Comparison of ENCODE assay signal across 17 cellular contexts in the genomic region with DNA sequence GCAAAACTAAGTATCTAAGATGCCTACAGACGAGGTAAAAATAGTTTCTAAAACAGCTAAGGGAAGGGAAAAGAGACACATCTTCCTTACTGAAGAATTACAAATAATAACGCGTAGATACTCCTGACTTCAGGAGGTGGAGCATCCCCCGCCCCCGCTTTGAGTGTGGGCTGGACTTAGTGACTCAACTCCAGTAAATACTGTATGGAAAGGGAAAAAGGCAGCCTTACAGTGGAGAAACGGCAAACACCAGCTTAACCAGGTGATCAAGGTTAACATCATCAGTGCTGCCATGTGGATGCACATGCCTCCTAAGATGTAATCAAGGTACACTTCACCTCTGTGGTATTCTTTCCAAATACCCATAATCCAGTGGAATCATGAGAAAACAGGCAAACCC. TPM values are rescaled to one million over a fixed set of nuclear protein-coding genes. Genes with fewer than 3 reads are reported as not detected.
A peak's percentile ranks its signal among the peaks of the same experiment; 100 is the strongest.
DNase-seq lines count a peak whose midpoint lies in the region; ATAC-seq and TF ChIP-seq lines count a peak whose summit lies in the region.
"Had no signal": no experiment of that assay in that cellular context is flagged by ENCODE, and none has a peak within 500 bp of the region (broad histone marks: within the 10 kb centered on the region; RNA-seq: fewer than 3 reads in every experiment).

No MANE protein-coding gene starts in this region.

- peaks cover 0 to 3% of the 10 kb centered on the region in 2 experiments; a peak in 1 of 4 replicates for H3K36me3 ChIP-seq in HCT116 (ENCODE audit: control insufficient read depth in 1 of 2, insufficient read depth in 2 of 2, low read length in 2 of 2)

- no peak for TF ChIP-seq POLR2A in HCT116 (IDR thresholded peaks at IDR 0.05; ENCODE audit: borderline replicate concordance, extremely low read depth, insufficient read depth, insufficient read length)

- no peaks in the 10 kb centered on the region for H3K9me2 ChIP-seq in HCT116 (ENCODE audit: insufficient read depth)

- H3K4me3 ChIP-seq in HCT116 (replicated peaks in 1 of 2; ENCODE audit: low read depth in 1 of 2, low read length in 2 of 2) (no peak overlapping the region), astrocyte of the spinal cord (ENCODE audit: low read depth, low read length) (no peak overlapping the region)
- H3K4me3 ChIP-seq: adrenal gland; BLaER1 treated with 17β-estradiol and CSF1 and Interleukin-3, amounts not matched to agents 10 nM and 100 nM; gastrocnemius medialis had no signal

- no peak overlapping the region for H3K27ac ChIP-seq in HCT116 (ENCODE audit: low read depth, low read length)
- H3K27ac ChIP-seq: adrenal gland; BLaER1 treated with 17β-estradiol and CSF1 and Interleukin-3, amounts not matched to agents 10 nM and 100 nM; gastrocnemius medialis had no signal

- POLR2A ChIA-PET in HCT116 (lab: Charles Lee): interaction anchor here (0.6 kb wide), 1 partner anchor 35 kb away, joined by 11 read pairs; no protein-coding TSS in a partner anchor

- no peaks in the 10 kb centered on the region for H3K79me2 ChIP-seq in HCT116 (ENCODE audit: insufficient read depth, low read length)

- BruUV-seq in HCT116 (replicated peaks; lab: Mats Ljungman, UMichigan): no TSS peak

- no peaks in the 10 kb centered on the region for H3K27me3 ChIP-seq in HCT116 (ENCODE audit: insufficient read depth, low read length)
- H3K27me3 ChIP-seq: adrenal gland; BLaER1 treated with 17β-estradiol and CSF1 and Interleukin-3, amounts not matched to agents 10 nM and 100 nM; gastrocnemius medialis had no signal

- H3K4me1 ChIP-seq in HCT116 (ENCODE audit: control insufficient read depth in 1 of 2, insufficient read depth in 2 of 2, low read length in 2 of 2): peaks cover 2 to 6% of the 10 kb centered on the region in 2 experiments; a peak in 2 of 4 replicates
- H3K4me1 ChIP-seq: adrenal gland; BLaER1 treated with 17β-estradiol and CSF1 and Interleukin-3, amounts not matched to agents 10 nM and 100 nM; gastrocnemius medialis had no signal

- ATAC-seq in HCT116 (peak; percentile 46; the same call in 1 of the 2 replicates), HG02759 (IDR thresholded peaks at IDR 0.05; ENCODE audit: unreplicated experiment) (no peak)
- ATAC-seq: gastrocnemius medialis, T-helper 17 cell had no signal

- no peak for DNase-seq in HCT116 (ENCODE audit: low read depth, low spot score)
- DNase-seq in astrocyte of the spinal cord (ENCODE audit: low read depth, low spot score): peak; percentile 27
- DNase-seq in hepatic stellate cell (ENCODE audit: low spot score): peak; percentile 57
- DNase-seq in putamen (ENCODE audit: low spot score): peak; percentile 55
- DNase-seq in NCI-H69 (lab: John Stamatoyannopoulos, UW): no peak
- DNase-seq in NCI-H1105 (lab: John Stamatoyannopoulos, UW): no peak
- DNase-seq in RPMI8226: no peak
- DNase-seq: activated CD4-positive, alpha-beta T cell treated with anti-CD3 and anti-CD28 coated beads, Interleukin-2, amount 10 ng/mL, durations not matched to agents 24 days and 14 days; activated T-cell treated with anti-CD3 and anti-CD28 coated beads, Interleukin-2, amount 50 U/mL, for 48 hours; adrenal gland; gastrocnemius medialis; kidney; NCI-H1092; NCI-H345; T-helper 17 cell had no signal

- no peak for TF ChIP-seq RAD21 in HCT116 (IDR thresholded peaks at IDR 0.05; ENCODE audit: low read depth)

- no peaks in the 10 kb centered on the region for H4K20me1 ChIP-seq in HCT116 (ENCODE audit: insufficient read depth)
- H4K20me1 ChIP-seq: BLaER1 treated with 17β-estradiol and CSF1 and Interleukin-3, amounts not matched to agents 10 nM and 100 nM had no signal

- intact Hi-C loops in HCT116 (cut with micrococcal nuclease): no loop called here

- CTCF ChIA-PET in HCT116 (lab: Charles Lee): no interaction called here

- H2AFZ ChIP-seq in HCT116 (ENCODE audit: low read depth, low read length, poor library complexity, severe bottlenecking): no peak overlapping the region

- H3K4me2 ChIP-seq in HCT116 (ENCODE audit: low read length): no peak overlapping the region; the same call in 1 of the 2 replicates
- H3K4me2 ChIP-seq: BLaER1 treated with 17β-estradiol and CSF1 and Interleukin-3, amounts not matched to agents 10 nM and 100 nM had no signal

- no peaks in the 10 kb centered on the region for H3K9me3 ChIP-seq in HCT116 (ENCODE audit: control insufficient read depth in 1 of 2, insufficient read depth in 1 of 2, low read depth in 1 of 2, low read length in 2 of 2)
- H3K9me3 ChIP-seq: adrenal gland, gastrocnemius medialis had no signal

- in situ Hi-C loops in astrocyte of the spinal cord (cut with HindIII; ENCODE audit: low sequenced_read_pairs): no loop called here

- H3K9ac ChIP-seq in HCT116 (ENCODE audit: low read length): no peak overlapping the region
- H3K9ac ChIP-seq: BLaER1 treated with 17β-estradiol and CSF1 and Interleukin-3, amounts not matched to agents 10 nM and 100 nM had no signal

- RAD21 ChIA-PET in HCT116 (lab: Charles Lee; ENCODE audit: low non-redundant PET in 1 of 2, low total read pairs in 2 of 2, uncharacterized antibody in 2 of 2, unreplicated experiment in 2 of 2): no interaction called here

- TF ChIP-seq CTCF in HCT116 (IDR thresholded peaks at IDR 0.05 in 2 of 3, conservative IDR thresholded peaks at IDR 0.05 in 1 of 3; ENCODE audit: borderline replicate concordance in 1 of 3, insufficient read depth in 1 of 3, low read depth in 2 of 3, low read length in 2 of 3) (no peak), astrocyte of the spinal cord (IDR thresholded peaks at IDR 0.05; ENCODE audit: low read depth, low read length) (no peak)

TF ChIP-seq in HCT116, 20 proteins besides CTCF, POLR2A, EP300 and RAD21:
- TF ChIP-seq EZH2 (IDR thresholded peaks at IDR 0.05) (no peak), EGR1 (IDR thresholded peaks at IDR 0.05; ENCODE audit: low read depth) (peak; percentile 62)

RNA-seq across cellular contexts. Expression of a gene that starts 47.9 kb away (rescaled TPM):
- total RNA-seq in HCT116 (2021; ENCODE audit: unreplicated experiment): 65.5 TPM
- 42.9 and 43.2 TPM in 2 replicates for polyA plus RNA-seq in HCT116 (2012)

RNA-seq across cellular contexts. Expression of a gene that starts 48.2 kb away (rescaled TPM):
- total RNA-seq in HCT116 (2021; ENCODE audit: unreplicated experiment): 101 TPM
- polyA plus RNA-seq in HCT116 (2012): 67.9 and 85.4 TPM in 2 replicates

RNA-seq across cellular contexts. Expression of a gene that starts 53.3 kb away (rescaled TPM):
- total RNA-seq in HCT116 (2021; ENCODE audit: unreplicated experiment): 63.3 TPM
- polyA plus RNA-seq in HCT116 (2012): 7.1 and 12.0 TPM in 2 replicates

RNA-seq across cellular contexts. Expression of a gene that starts 53.9 kb away (rescaled TPM):
- not detected for total RNA-seq in HCT116 (2021; ENCODE audit: unreplicated experiment)
- polyA plus RNA-seq in HCT116 (2012): 0.01 and 0.12 TPM in 2 replicates
- total RNA-seq: gastrocnemius medialis had no signal

Comparison
In these comparisons a context has a peak if more than half of its experiments do, and no peak if none do; other contexts are left out.
1. DNase-seq: peak in astrocyte of the spinal cord (single experiment), hepatic stellate cell (single experiment) and putamen (single experiment); none in HCT116 (single experiment), NCI-H69 (single experiment), NCI-H1105 (single experiment) and RPMI8226 (single experiment).